In genomic region chr10:19412531-19412930, GRCh38 we compare ENCODE assay signal across 10 cellular contexts.
DNase-seq lines count a peak whose midpoint lies in the region; ATAC-seq lines count a peak whose summit lies in the region.
"Had no signal": no experiment of that assay in that cellular context is flagged by ENCODE, and none has a peak within 500 bp of the region (broad histone marks: within the 10 kb centered on the region; RNA-seq: fewer than 3 reads in every experiment).

No MANE protein-coding gene starts in this region.

- no peak for ATAC-seq in HG03520 (IDR thresholded peaks at IDR 0.05; ENCODE audit: unreplicated experiment)

- DNase-seq in DMS 273 (lab: John Stamatoyannopoulos, UW; ENCODE audit: unreplicated experiment) (peak; percentile 8), DMS 273 treated with DMSO at 0.1 percent for 48 hours (lab: John Stamatoyannopoulos, UW) (no peak), SHP77 (lab: John Stamatoyannopoulos, UW) (peak; percentile 10 to 13), hepatic stellate cell (ENCODE audit: low spot score) (peak; percentile 1), stromal cell of bone marrow (ENCODE audit: low read depth) (peak; percentile 16), NCI-H510A treated with DMSO at 0.1 percent for 48 hours (lab: John Stamatoyannopoulos, UW) (no peak), NCI-H1105 (lab: John Stamatoyannopoulos, UW) (no peak)
- DNase-seq: 8988T, left cardiac atrium had no signal

Comparison
In these comparisons a context has a peak if more than half of its experiments do, and no peak if none do; other contexts are left out.
1. DNase-seq: peak in DMS 273 (single experiment), SHP77 (2 of 2), hepatic stellate cell (single experiment) and stromal cell of bone marrow (single experiment); none in DMS 273 treated with DMSO at 0.1 percent for 48 hours (single experiment), NCI-H510A treated with DMSO at 0.1 percent for 48 hours (single experiment) and NCI-H1105 (single experiment).